Comparison of ENCODE assay signal across 7 cellular contexts in the genomic region with DNA sequence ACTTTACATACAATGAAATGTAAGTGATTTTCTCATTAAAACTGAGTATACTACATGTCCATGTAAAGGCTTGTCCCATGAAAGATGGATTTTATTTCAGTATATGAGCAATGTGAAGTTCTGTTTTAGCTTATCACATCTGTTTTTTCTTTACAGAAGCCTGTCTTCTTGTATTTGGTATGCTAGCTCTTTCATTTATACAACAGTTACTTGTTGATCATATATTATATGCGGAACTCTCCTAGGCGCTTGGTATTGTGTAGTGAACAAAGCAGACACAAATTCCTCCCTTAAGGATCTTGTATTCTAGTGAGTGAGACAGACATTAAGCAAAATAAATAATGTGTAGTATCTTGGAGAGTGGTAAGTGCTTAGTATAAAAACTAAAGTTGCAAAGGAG. TPM values are rescaled to one million over a fixed set of nuclear protein-coding genes. Genes with fewer than 3 reads are reported as not detected.
"Had no signal": no experiment of that assay in that cellular context is flagged by ENCODE, and none has a peak within 500 bp of the region (broad histone marks: within the 10 kb centered on the region; RNA-seq: fewer than 3 reads in every experiment).

No MANE protein-coding gene starts in this region.

- H3K9me3 Mint-ChIP-seq: H9, HFFc6 had no signal

- H3K4me3 Mint-ChIP-seq: H9, HFFc6 had no signal

- ATAC-seq: K562 had no signal

- H3K4me3 ChIP-seq: GM23248, K562 had no signal

- H2AFZ ChIP-seq: GM23248 had no signal

- DNase-seq: GM23248, H9, HCEC 1CT, HFFc6, IMR-90, KG1 had no signal

- H3K9ac ChIP-seq: GM23248 had no signal

- H3K27ac Mint-ChIP-seq: HFFc6 had no signal

- H3K27ac ChIP-seq: GM23248 had no signal

RNA-seq across cellular contexts. Expression of a gene that starts 10.6 kb away (rescaled TPM):
- total RNA-seq: GM23248 had no signal

RNA-seq across cellular contexts. Expression of a gene that starts 42.6 kb away (rescaled TPM):
- polyA plus RNA-seq: K562 had no signal
